10 cellular contexts compared by ENCODE assay signal in genomic region chr7:114959931-114960330, GRCh38. TPM values are rescaled to one million over a fixed set of nuclear protein-coding genes. Genes with fewer than 3 reads are reported as not detected.
A peak's percentile ranks its signal among the peaks of the same experiment; 100 is the strongest.
DNase-seq lines count a peak whose midpoint lies in the region; ATAC-seq, FAIRE-seq and TF ChIP-seq lines count a peak whose summit lies in the region.
"Had no signal": no experiment of that assay in that cellular context is flagged by ENCODE, and none has a peak within 500 bp of the region (broad histone marks: within the 10 kb centered on the region; RNA-seq: fewer than 3 reads in every experiment).

No MANE protein-coding gene starts in this region.

- H3K27ac ChIP-seq in kidney (ENCODE audit: low read depth in 2 of 2, low read length in 2 of 2): no peak overlapping the region
- H3K27ac ChIP-seq: SJSA1 had no signal

- no peaks in the 10 kb centered on the region for H3K9me3 ChIP-seq in kidney (ENCODE audit: control insufficient read depth in 1 of 2, low read length in 2 of 2)
- H3K9me3 ChIP-seq: SJSA1 had no signal

- H3K36me3 ChIP-seq in kidney (ENCODE audit: control insufficient read depth in 1 of 2, insufficient read depth in 2 of 2, low read length in 2 of 2): no peaks in the 10 kb centered on the region

- ATAC-seq in GM19438 (IDR thresholded peaks at IDR 0.05; ENCODE audit: low read depth, unreplicated experiment) (peak; percentile 58), HG03039 (IDR thresholded peaks at IDR 0.05; ENCODE audit: unreplicated experiment) (peak; percentile 84)

- no peak for DNase-seq in GM12892 (ENCODE audit: insufficient read length)
- peak; percentile 72 for DNase-seq in astrocyte of the spinal cord (ENCODE audit: low read depth, low spot score)
- no peak for DNase-seq in AG20443 (ENCODE audit: low spot score)
- DNase-seq in midbrain (lab: John Stamatoyannopoulos, UW): no peak
- no peak for DNase-seq in NCI-H1048 (lab: John Stamatoyannopoulos, UW)
- DNase-seq in kidney: no peak

- H3K9ac ChIP-seq in kidney (ENCODE audit: low read length in 2 of 2): no peak overlapping the region

- FAIRE-seq in GM12892 (lab: Jason Lieb, UNC) (peak; percentile 24), kidney (lab: Jason Lieb, UNC) (no peak)
- FAIRE-seq: D721Med had no signal

- no peak overlapping the region for H3K4me3 ChIP-seq in astrocyte of the spinal cord (ENCODE audit: low read depth, low read length)
- no peak overlapping the region for H3K4me3 ChIP-seq in kidney (ENCODE audit: low read length in 2 of 2)
- H3K4me3 ChIP-seq: SJSA1 had no signal

- no peak for TF ChIP-seq POLR2A in GM12892 (IDR thresholded peaks at IDR 0.05; ENCODE audit: low read depth, low read length)

- intact Hi-C loops in kidney (cut with DNase I): no loop called here

- no peak for TF ChIP-seq CTCF in astrocyte of the spinal cord (IDR thresholded peaks at IDR 0.05; ENCODE audit: low read depth, low read length)
- no peak for TF ChIP-seq CTCF in kidney (IDR thresholded peaks at IDR 0.05; ENCODE audit: borderline replicate concordance, extremely low read depth, insufficient read depth)

- in situ Hi-C loops in astrocyte of the spinal cord (cut with HindIII; ENCODE audit: low sequenced_read_pairs): no loop called here

- no peaks in the 10 kb centered on the region for H3K4me1 ChIP-seq in kidney (ENCODE audit: control insufficient read depth in 1 of 2, insufficient read depth in 1 of 2, low read depth in 1 of 2, low read length in 2 of 2)
- H3K4me1 ChIP-seq: SJSA1 had no signal

RNA-seq across cellular contexts. Expression of gene MDFIC, which starts 38.0 kb away (rescaled TPM):
- polyA plus RNA-seq in GM12892 (2012; ENCODE audit: missing spikeins): 76.6 TPM
- 32.9 TPM for total RNA-seq in kidney
- 9.8 TPM for polyA plus RNA-seq in kidney (ENCODE audit: insufficient read depth, low read depth, low replicate concordance)
